ENCODE assay signal across 8 cellular contexts in genomic region chr3:3800685-3801509, GRCh38. TPM values are rescaled to one million over a fixed set of nuclear protein-coding genes. Genes with fewer than 3 reads are reported as not detected.
A peak's percentile ranks its signal among the peaks of the same experiment; 100 is the strongest.
DNase-seq lines count a peak whose midpoint lies in the region; ATAC-seq, FAIRE-seq and TF ChIP-seq lines count a peak whose summit lies in the region.

No MANE protein-coding gene starts in this region.

- H3K27ac Mint-ChIP-seq in nephron progenitor cell = no peak overlapping the region
- no peak overlapping the region for H3K27ac Mint-ChIP-seq in activated T-helper 2 cell treated with anti-CD3 and anti-CD28 coated beads, Interferon-gamma antibody, Interleukin-2, Interleukin-4, amounts not matched to agents 10 μg/mL and 5 μg/mL and 100 μg/mL, durations not matched to agents 14 hours and 24 hours and 36 hours

- H3K4me3 ChIP-seq in aorta (ENCODE audit: low read length in 2 of 2) = peak overlapping the region; percentile 16 to 48

- peak; percentile 64 for ATAC-seq in aorta (ENCODE audit: low FRiP score)
- ATAC-seq in HG03469 (IDR thresholded peaks at IDR 0.05; ENCODE audit: unreplicated experiment) = no peak

- peaks cover 36% of the 10 kb centered on the region for H3K4me1 Mint-ChIP-seq in nephron progenitor cell
- H3K4me1 Mint-ChIP-seq in activated T-helper 2 cell treated with anti-CD3 and anti-CD28 coated beads, Interferon-gamma antibody, Interleukin-2, Interleukin-4, amounts not matched to agents 10 μg/mL and 5 μg/mL and 100 μg/mL, durations not matched to agents 14 hours and 24 hours and 36 hours (ENCODE audit: low read depth) = peaks cover 7% of the 10 kb centered on the region

- H3K27me3 Mint-ChIP-seq in nephron progenitor cell (ENCODE audit: low read depth, poor library complexity) = peaks cover 14% of the 10 kb centered on the region
- peaks cover 57% of the 10 kb centered on the region for H3K27me3 Mint-ChIP-seq in activated T-helper 2 cell treated with anti-CD3 and anti-CD28 coated beads, Interferon-gamma antibody, Interleukin-2, Interleukin-4, amounts not matched to agents 10 μg/mL and 5 μg/mL and 100 μg/mL, durations not matched to agents 14 hours and 24 hours and 36 hours (ENCODE audit: low read depth)

- peaks cover 12% of the 10 kb centered on the region for H3K9me3 Mint-ChIP-seq in nephron progenitor cell
- H3K9me3 Mint-ChIP-seq in activated T-helper 2 cell treated with anti-CD3 and anti-CD28 coated beads, Interferon-gamma antibody, Interleukin-2, Interleukin-4, amounts not matched to agents 10 μg/mL and 5 μg/mL and 100 μg/mL, durations not matched to agents 14 hours and 24 hours and 36 hours = no peaks in the 10 kb centered on the region

- no peaks in the 10 kb centered on the region for H3K36me3 ChIP-seq in aorta (ENCODE audit: control insufficient read depth in 1 of 2, insufficient read depth in 2 of 2, low read length in 1 of 2)

- no peak for TF ChIP-seq CTCF in nephron progenitor cell (IDR thresholded peaks at IDR 0.05)

- DNase-seq in stimulated activated CD8-positive, alpha-beta memory T cell treated with anti-CD3 and anti-CD28 coated beads, Interleukin-4, amount 100 ng/mL, for 24 hours (ENCODE audit: low read depth) = peak; percentile 4
- no peak for DNase-seq in stimulated activated CD8-positive, alpha-beta memory T cell treated with anti-CD3 and anti-CD28 coated beads, Interleukin-4, amount 100 ng/mL, for 48 hours
- peak; percentile 15 to 36 for DNase-seq in frontal cortex (ENCODE audit: low spot score in 2 of 2)
- DNase-seq in nephron progenitor cell = peak; percentile 58
- peak; percentile 48 to 81 for DNase-seq in aorta
- no peak for DNase-seq in activated T-helper 2 cell treated with anti-CD3 and anti-CD28 coated beads, Interferon-gamma antibody, Interleukin-2, Interleukin-4, amounts not matched to agents 10 μg/mL and 5 μg/mL and 100 μg/mL, durations not matched to agents 14 hours and 24 hours and 36 hours (ENCODE audit: low spot score)
- DNase-seq in NK-92 treated with Interleukin-12 subunit alpha and Interleukin-12 subunit beta, amount 100 ng/mL, for 24 hours (lab: John Stamatoyannopoulos, UW) = no peak

- peaks cover 16% of the 10 kb centered on the region for H3K36me3 Mint-ChIP-seq in nephron progenitor cell (ENCODE audit: low read depth)
- no peaks in the 10 kb centered on the region for H3K36me3 Mint-ChIP-seq in activated T-helper 2 cell treated with anti-CD3 and anti-CD28 coated beads, Interferon-gamma antibody, Interleukin-2, Interleukin-4, amounts not matched to agents 10 μg/mL and 5 μg/mL and 100 μg/mL, durations not matched to agents 14 hours and 24 hours and 36 hours (ENCODE audit: low read depth)

- 1% methylated on average over 50 to 53 of the region's 53 CpGs for WGBS in aorta, 2 donors

- no peaks in the 10 kb centered on the region for H3K4me1 ChIP-seq in aorta (ENCODE audit: control insufficient read depth in 1 of 2, insufficient read depth in 2 of 2, low read length in 2 of 2)

- intact Hi-C loops in aorta (cut with DNase I) = loop anchor here (5.0 to 10.0 kb wide), 2 partner anchors 246 to 599 kb away; no protein-coding TSS in a partner anchor
- intact Hi-C loops in activated T-helper 2 cell treated with anti-CD3 and anti-CD28 coated beads, Interferon-gamma antibody, Interleukin-2, Interleukin-4, amounts not matched to agents 10 μg/mL and 5 μg/mL and 100 μg/mL, durations not matched to agents 14 hours and 24 hours and 36 hours (cut with micrococcal nuclease) = no loop called here

- H3K27me3 ChIP-seq in aorta (ENCODE audit: control insufficient read depth in 1 of 2, insufficient read depth in 2 of 2, low read length in 1 of 2) = no peaks in the 10 kb centered on the region

- H3K4me3 Mint-ChIP-seq in nephron progenitor cell = peak overlapping the region; percentile 92
- H3K4me3 Mint-ChIP-seq in activated T-helper 2 cell treated with anti-CD3 and anti-CD28 coated beads, Interferon-gamma antibody, Interleukin-2, Interleukin-4, amounts not matched to agents 10 μg/mL and 5 μg/mL and 100 μg/mL, durations not matched to agents 14 hours and 24 hours and 36 hours (ENCODE audit: low read depth) = no peak overlapping the region

- no peak for FAIRE-seq in frontal cortex (lab: Jason Lieb, UNC)

- H3K27ac ChIP-seq in aorta (ENCODE audit: low read depth in 1 of 2, low read length in 2 of 2) = no peak overlapping the region

- H3K9me3 ChIP-seq in aorta (ENCODE audit: control insufficient read depth, low read length) = no peaks in the 10 kb centered on the region

RNA-seq across cellular contexts. Expression of gene LRRN1, which starts 1.7 kb away (rescaled TPM):
- total RNA-seq in frontal cortex = 24.9 TPM
- total RNA-seq in aorta = 1 to 10 TPM; 4.8 to 6.6 TPM
- under 1 TPM; 0.31 to 0.38 TPM for polyA plus RNA-seq in aorta
- not detected in 2 replicates for total RNA-seq in activated T-helper 2 cell treated with anti-CD3 and anti-CD28 coated beads, Interferon-gamma antibody, Interleukin-2, Interleukin-4, amounts not matched to agents 10 μg/mL and 5 μg/mL and 100 μg/mL, durations not matched to agents 14 hours and 24 hours and 36 hours

Comparison
In these comparisons a context has a peak if more than half of its experiments do, and no peak if none do; other contexts are left out.
1. DNase-seq: peak in stimulated activated CD8-positive, alpha-beta memory T cell treated with anti-CD3 and anti-CD28 coated beads, Interleukin-4, amount 100 ng/mL, for 24 hours (single experiment), frontal cortex (2 of 2), nephron progenitor cell (single experiment) and aorta (2 of 2); none in stimulated activated CD8-positive, alpha-beta memory T cell treated with anti-CD3 and anti-CD28 coated beads, Interleukin-4, amount 100 ng/mL, for 48 hours (single experiment), activated T-helper 2 cell treated with anti-CD3 and anti-CD28 coated beads, Interferon-gamma antibody, Interleukin-2, Interleukin-4, amounts not matched to agents 10 μg/mL and 5 μg/mL and 100 μg/mL, durations not matched to agents 14 hours and 24 hours and 36 hours (single experiment) and NK-92 treated with Interleukin-12 subunit alpha and Interleukin-12 subunit beta, amount 100 ng/mL, for 24 hours (single experiment).